Comparison of ENCODE assay signal across 17 cellular contexts in the genomic region with DNA sequence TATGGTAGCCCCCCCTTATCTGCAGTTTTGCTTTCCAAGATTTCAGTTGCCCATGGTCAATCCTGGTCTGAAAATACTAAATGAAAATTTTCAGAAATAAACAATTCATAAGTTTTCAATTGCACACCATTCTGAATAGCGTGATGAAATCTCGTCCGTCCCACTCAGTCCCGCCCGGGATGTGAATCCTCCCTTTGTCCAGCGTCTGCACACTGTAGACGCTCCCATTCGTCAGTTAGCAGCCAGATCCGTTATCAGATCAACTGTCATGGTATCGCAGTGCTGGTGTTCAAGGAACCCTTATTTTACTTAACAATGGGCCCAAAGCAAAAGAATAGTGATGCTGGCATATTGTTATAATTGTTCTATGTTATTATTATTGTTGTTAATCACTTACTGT.
DNase-seq lines count a peak whose midpoint lies in the region; TF ChIP-seq lines count a peak whose summit lies in the region.
"Had no signal": no experiment of that assay in that cellular context is flagged by ENCODE, and none has a peak within 500 bp of the region (broad histone marks: within the 10 kb centered on the region; RNA-seq: fewer than 3 reads in every experiment).

No MANE protein-coding gene starts in this region.

- DNase-seq in OCI-M1 (lab: John Stamatoyannopoulos, UW), result peak; percentile 63
- peak in 2 of 10 donors; percentile 7 to 14 for DNase-seq in dorsolateral prefrontal cortex
- no peak for DNase-seq in neural crest cell (ENCODE audit: low read depth, low spot score)
- DNase-seq in GM10248 (ENCODE audit: extremely low spot score), result no peak
- DNase-seq in H7, result no peak
- DNase-seq in D341Med (ENCODE audit: low spot score), result no peak
- no peak for DNase-seq in Kasumi-1 (lab: John Stamatoyannopoulos, UW)
- DNase-seq: ACHN; CD4-positive, alpha-beta T cell; DMS79 treated with DMSO at 0.1 percent for 48 hours; GF-D8; H9; KG1 had no signal

- H3K36me3 Mint-ChIP-seq in neural crest cell (ENCODE audit: low read depth), result no peaks in the 10 kb centered on the region
- H3K36me3 Mint-ChIP-seq: IgD-negative memory B cell had no signal

- H3K27ac Mint-ChIP-seq in neural crest cell (ENCODE audit: unreplicated experiment), result peak overlapping the region; percentile 36
- H3K27ac Mint-ChIP-seq: CD4-positive, alpha-beta T cell; GM23338; H9; IgD-negative memory B cell had no signal

- no peaks in the 10 kb centered on the region for H3K36me3 ChIP-seq in H7 (replicated peaks; ENCODE audit: control insufficient read depth, insufficient read depth, low read length)

- CTCF ChIA-PET in GM10248 (lab: Yijun Ruan, JAX), result no interaction called here

- H3K9me3 Mint-ChIP-seq in neural crest cell, result peaks cover under 1% of the 10 kb centered on the region
- H3K9me3 Mint-ChIP-seq: CD4-positive, alpha-beta T cell; GM23338; H9; IgD-negative memory B cell had no signal

- POLR2A ChIA-PET in GM10248 (lab: Yijun Ruan, JAX), result no interaction called here

- H3K27me3 ChIP-seq in dorsolateral prefrontal cortex (no peaks in the 10 kb centered on the region), H7 (ENCODE audit: control insufficient read depth, insufficient read depth, low read length) (no peaks in the 10 kb centered on the region)

- H3K4me3 ChIP-seq in dorsolateral prefrontal cortex (peak overlapping the region in 39 of 59 donors; percentile 4 to 56 (median 29)), H7 (ENCODE audit: insufficient read depth, low read depth, low read length) (no peak overlapping the region)
- H3K4me3 ChIP-seq: GM12878, GM23338 had no signal

- no peak overlapping the region for H3K4me3 Mint-ChIP-seq in neural crest cell
- H3K4me3 Mint-ChIP-seq: CD4-positive, alpha-beta T cell; GM23338; H9; IgD-negative memory B cell had no signal

- H3K27ac ChIP-seq in dorsolateral prefrontal cortex, result peak overlapping the region in 1 of 59 donors; percentile 21
- H3K27ac ChIP-seq: C4-2B had no signal

- H3K27me3 Mint-ChIP-seq in neural crest cell (ENCODE audit: low read depth), result no peaks in the 10 kb centered on the region

- peaks cover 22% of the 10 kb centered on the region for H3K4me1 Mint-ChIP-seq in neural crest cell

- intact Hi-C loops in dorsolateral prefrontal cortex (cut with DNase I), result no loop called here

- TF ChIP-seq CTCF in dorsolateral prefrontal cortex (IDR thresholded peaks at IDR 0.05 in 54 of 56, conservative IDR thresholded peaks at IDR 0.05 in 2 of 56; ENCODE audit: low read depth in 1 of 56, partially characterized antibody in 56 of 56) (no peak), neural crest cell (conservative IDR thresholded peaks at IDR 0.05) (no peak), GM10248 (IDR thresholded peaks at IDR 0.05; ENCODE audit: control extremely low read depth, extremely low read depth, low read depth, missing control alignments) (no peak)
